1 cellular context compared by ENCODE assay signal in genomic region chr3:58049143-58049785, GRCh38.
TF ChIP-seq lines count a peak whose summit lies in the region.

No MANE protein-coding gene starts in this region.

TF ChIP-seq in HepG2, 621 proteins besides CTCF, POLR2A, EP300 and RAD21 (continued from another document and continues in another):
- TF ChIP-seq ARID3A (IDR thresholded peaks at IDR 0.05; ENCODE audit: low read depth, low read length): 0 out of 2 replicates have a peak, but pooled peaks have one; percentile 48
- TF ChIP-seq SAP130 (CRISPR knock-in tag; IDR thresholded peaks at IDR 0.05; ENCODE audit: low read depth): peak; percentile 84
- peak; percentile 86 for TF ChIP-seq ZBTB39 (CRISPR knock-in tag; IDR thresholded peaks at IDR 0.05)
- 0 out of 2 replicates have a peak, but pooled peaks have one; percentile 51 for TF ChIP-seq ARNTL (CRISPR knock-in tag; IDR thresholded peaks at IDR 0.05)
- peak; percentile 90; the same call in 1 of the 2 replicates for TF ChIP-seq HOXA5 (CRISPR knock-in tag; IDR thresholded peaks at IDR 0.05)
- TF ChIP-seq ZBTB21 (CRISPR knock-in tag; IDR thresholded peaks at IDR 0.05): peak; percentile 92
- peak; percentile 57; the same call in 1 of the 2 replicates for TF ChIP-seq MED13 (CRISPR knock-in tag; IDR thresholded peaks at IDR 0.05)
- no peak for TF ChIP-seq SNAPC5 (CRISPR knock-in tag; IDR thresholded peaks at IDR 0.05; ENCODE audit: borderline replicate concordance)
- peak; percentile 65 for TF ChIP-seq CREM (IDR thresholded peaks at IDR 0.05)
- no peak for TF ChIP-seq CREM (CRISPR knock-in tag; IDR thresholded peaks at IDR 0.05)
- 0 out of 2 replicates have a peak, but pooled peaks have one; percentile 55 for TF ChIP-seq SIN3A (IDR thresholded peaks at IDR 0.05; ENCODE audit: borderline replicate concordance, low read depth, low read length)
- peak; percentile 79 for TF ChIP-seq NFKBIZ (CRISPR knock-in tag; IDR thresholded peaks at IDR 0.05)
- no peak for TF ChIP-seq GABPA (IDR thresholded peaks at IDR 0.05; ENCODE audit: low read depth, low read length)
- TF ChIP-seq GABPA (CRISPR knock-in tag; IDR thresholded peaks at IDR 0.05; ENCODE audit: low read depth): peak; percentile 2; the same call in 1 of the 2 replicates
- TF ChIP-seq IRF2 (CRISPR knock-in tag; IDR thresholded peaks at IDR 0.05): peak; percentile 78
- TF ChIP-seq KDM6A (CRISPR knock-in tag; IDR thresholded peaks at IDR 0.05; ENCODE audit: low read depth): peak; percentile 53; the same call in 1 of the 2 replicates
- no peak for TF ChIP-seq ZXDC (CRISPR knock-in tag; IDR thresholded peaks at IDR 0.05)
- TF ChIP-seq ZNF121 (CRISPR knock-in tag; IDR thresholded peaks at IDR 0.05): 0 out of 2 replicates have a peak, but pooled peaks have one; percentile 42
- TF ChIP-seq SIN3B (IDR thresholded peaks at IDR 0.05; ENCODE audit: low read length): no peak
- no peak for TF ChIP-seq GPBP1L1 (CRISPR knock-in tag; IDR thresholded peaks at IDR 0.05)
- 0 out of 2 replicates have a peak, but pooled peaks have one; percentile 19 for TF ChIP-seq MIER2 (CRISPR knock-in tag; IDR thresholded peaks at IDR 0.05)
- TF ChIP-seq ZBTB38 (CRISPR knock-in tag; IDR thresholded peaks at IDR 0.05): peak; percentile 85
- TF ChIP-seq ZFY (CRISPR knock-in tag; IDR thresholded peaks at IDR 0.05): peak; percentile 49; the same call in 1 of the 2 replicates
- TF ChIP-seq ATF6 (CRISPR knock-in tag; conservative IDR thresholded peaks at IDR 0.05): 0 out of 2 replicates have a peak, but pooled peaks have one; percentile 40
- TF ChIP-seq ZNF354B (CRISPR knock-in tag; IDR thresholded peaks at IDR 0.05): no peak
- peak; percentile 47; the same call in 1 of the 2 replicates for TF ChIP-seq GMEB1 (CRISPR knock-in tag; IDR thresholded peaks at IDR 0.05; ENCODE audit: borderline replicate concordance)
- TF ChIP-seq ATF3 (CRISPR knock-in tag; IDR thresholded peaks at IDR 0.05): peak; percentile 99
- TF ChIP-seq TFE3 (CRISPR knock-in tag; IDR thresholded peaks at IDR 0.05): peak; percentile 25; the same call in 1 of the 2 replicates
- TF ChIP-seq ELK4 (CRISPR knock-in tag; IDR thresholded peaks at IDR 0.05; ENCODE audit: borderline replicate concordance): no peak
- peak; percentile 54; the same call in 1 of the 2 replicates for TF ChIP-seq ZNF503 (CRISPR knock-in tag; IDR thresholded peaks at IDR 0.05)
- TF ChIP-seq ZNF441 (CRISPR knock-in tag; IDR thresholded peaks at IDR 0.05; ENCODE audit: borderline replicate concordance): peak; percentile 30; the same call in 1 of the 2 replicates
- TF ChIP-seq ZNF572 (CRISPR knock-in tag; IDR thresholded peaks at IDR 0.05): peak; percentile 54; the same call in 1 of the 2 replicates
- TF ChIP-seq REPIN1 (CRISPR knock-in tag; IDR thresholded peaks at IDR 0.05; ENCODE audit: borderline replicate concordance, low read depth): peak; percentile 62; the same call in 1 of the 2 replicates
- TF ChIP-seq ZNF574 (CRISPR knock-in tag; IDR thresholded peaks at IDR 0.05): peak; percentile 71
- TF ChIP-seq MAZ (IDR thresholded peaks at IDR 0.05; ENCODE audit: borderline replicate concordance, low read depth, low read length): peak; percentile 67; the same call in 1 of the 2 replicates
- TF ChIP-seq MAZ (CRISPR knock-in tag; IDR thresholded peaks at IDR 0.05; ENCODE audit: low read depth): peak; percentile 62; the same call in 1 of the 2 replicates
- TF ChIP-seq JUND (CRISPR knock-in tag; IDR thresholded peaks at IDR 0.05): peak; percentile 100
